1 cellular context compared by ENCODE assay signal in genomic region chr13:41960700-41961697, GRCh38.
TF ChIP-seq lines count a peak whose summit lies in the region.

VWA8 (minus strand) TSS chr13:41961109; CDS start chr13:41961015, 94 bp downstream.

TF ChIP-seq in HepG2, 621 proteins besides CTCF, POLR2A, EP300 and RAD21 (continued from another document and continues in another):
- TF ChIP-seq ZNF777 (CRISPR knock-in tag; IDR thresholded peaks at IDR 0.05): peak; percentile 63; the same call in 1 of the 2 replicates
- TF ChIP-seq CEBPG (CRISPR knock-in tag; IDR thresholded peaks at IDR 0.05): peak; percentile 3; the same call in 1 of the 2 replicates
- TF ChIP-seq ZNF510 (CRISPR knock-in tag; IDR thresholded peaks at IDR 0.05; ENCODE audit: low read depth): 0 out of 2 replicates have a peak, but pooled peaks have one; percentile 46
- TF ChIP-seq RELA (CRISPR knock-in tag; IDR thresholded peaks at IDR 0.05): no peak
- peak; percentile 76 for TF ChIP-seq ZNF792 (CRISPR knock-in tag; IDR thresholded peaks at IDR 0.05)
- TF ChIP-seq ZNF576 (CRISPR knock-in tag; IDR thresholded peaks at IDR 0.05): no peak
- TF ChIP-seq TAF15 (IDR thresholded peaks at IDR 0.05; ENCODE audit: low read depth, low read length, poor library complexity, severe bottlenecking): no peak
- 0 out of 2 replicates have a peak, but pooled peaks have one; percentile 30 for TF ChIP-seq CERS6 (CRISPR knock-in tag; IDR thresholded peaks at IDR 0.05)
- TF ChIP-seq MXD1 (CRISPR knock-in tag; IDR thresholded peaks at IDR 0.05): peak; percentile 78; the same call in 1 of the 2 replicates
- TF ChIP-seq RFX1 (IDR thresholded peaks at IDR 0.05): no peak
- no peak for TF ChIP-seq SP140L (CRISPR knock-in tag; IDR thresholded peaks at IDR 0.05; ENCODE audit: borderline replicate concordance)
- peak; percentile 81 for TF ChIP-seq ZBTB10 (CRISPR knock-in tag; IDR thresholded peaks at IDR 0.05; ENCODE audit: borderline replicate concordance)
- TF ChIP-seq ZNF570 (CRISPR knock-in tag; IDR thresholded peaks at IDR 0.05; ENCODE audit: borderline replicate concordance): no peak
- no peak for TF ChIP-seq LCORL (IDR thresholded peaks at IDR 0.05)
- peak; percentile 74 for TF ChIP-seq LCORL (CRISPR knock-in tag; IDR thresholded peaks at IDR 0.05)
- no peak for TF ChIP-seq GLMP (CRISPR knock-in tag; IDR thresholded peaks at IDR 0.05; ENCODE audit: borderline replicate concordance)
- TF ChIP-seq ZNF850 (CRISPR knock-in tag; conservative IDR thresholded peaks at IDR 0.05): no peak
- TF ChIP-seq FOXK2 (IDR thresholded peaks at IDR 0.05): no peak
- peak; percentile 7; the same call in 1 of the 2 replicates for TF ChIP-seq ZMYM2 (CRISPR knock-in tag; IDR thresholded peaks at IDR 0.05)
- TF ChIP-seq ZNF746 (CRISPR knock-in tag; IDR thresholded peaks at IDR 0.05): 0 out of 2 replicates have a peak, but pooled peaks have one; percentile 20
- TF ChIP-seq MIER2 (CRISPR knock-in tag; IDR thresholded peaks at IDR 0.05): 0 out of 2 replicates have a peak, but pooled peaks have one; percentile 23
- TF ChIP-seq SCMH1 (CRISPR knock-in tag; IDR thresholded peaks at IDR 0.05; ENCODE audit: borderline replicate concordance): no peak
- TF ChIP-seq AFF4 (CRISPR knock-in tag; IDR thresholded peaks at IDR 0.05): no peak
- no peak for TF ChIP-seq SKIL (CRISPR knock-in tag; IDR thresholded peaks at IDR 0.05; ENCODE audit: borderline replicate concordance)
- TF ChIP-seq MXI1 (IDR thresholded peaks at IDR 0.05; ENCODE audit: borderline replicate concordance, low read depth, low read length): 0 out of 3 replicates have a peak, but pooled peaks have one; percentile 45
- TF ChIP-seq ZNF513 (CRISPR knock-in tag; conservative IDR thresholded peaks at IDR 0.05): no peak
- no peak for TF ChIP-seq PREB (CRISPR knock-in tag; IDR thresholded peaks at IDR 0.05)
- peak; percentile 41 for TF ChIP-seq ZSCAN31 (CRISPR knock-in tag; IDR thresholded peaks at IDR 0.05; ENCODE audit: low read depth)
- no peak for TF ChIP-seq ZNF207 (IDR thresholded peaks at IDR 0.05; ENCODE audit: borderline replicate concordance)
- peak; percentile 73 for TF ChIP-seq MED1 (CRISPR knock-in tag; IDR thresholded peaks at IDR 0.05)
- TF ChIP-seq ELF3 (CRISPR knock-in tag; IDR thresholded peaks at IDR 0.05): peak; percentile 40; the same call in 1 of the 2 replicates
- TF ChIP-seq ZNF788 (CRISPR knock-in tag; IDR thresholded peaks at IDR 0.05; ENCODE audit: borderline replicate concordance): peak; percentile 76; the same call in 1 of the 2 replicates
- peak; percentile 86 for TF ChIP-seq ZNF503 (CRISPR knock-in tag; IDR thresholded peaks at IDR 0.05)
- no peak for TF ChIP-seq SIN3A (IDR thresholded peaks at IDR 0.05; ENCODE audit: borderline replicate concordance, low read depth, low read length)
- no peak for TF ChIP-seq ZNF484 (CRISPR knock-in tag; IDR thresholded peaks at IDR 0.05; ENCODE audit: borderline replicate concordance, low read depth)
- peak; percentile 50; the same call in 1 of the 2 replicates for TF ChIP-seq FOSL2 (CRISPR knock-in tag; IDR thresholded peaks at IDR 0.05)
- TF ChIP-seq ZNF678 (CRISPR knock-in tag; IDR thresholded peaks at IDR 0.05): no peak
- TF ChIP-seq ZNF275 (CRISPR knock-in tag; IDR thresholded peaks at IDR 0.05; ENCODE audit: borderline replicate concordance): peak; percentile 32; the same call in 1 of the 2 replicates
- no peak for TF ChIP-seq MAFF (IDR thresholded peaks at IDR 0.05; ENCODE audit: low read depth, low read length)
- TF ChIP-seq JARID2 (CRISPR knock-in tag; IDR thresholded peaks at IDR 0.05; ENCODE audit: insufficient replicate concordance): no peak
- no peak for TF ChIP-seq ZNF790 (CRISPR knock-in tag; IDR thresholded peaks at IDR 0.05; ENCODE audit: borderline replicate concordance)
- TF ChIP-seq ZNF816 (CRISPR knock-in tag; IDR thresholded peaks at IDR 0.05; ENCODE audit: borderline replicate concordance): no peak
